9 cellular contexts compared by ENCODE assay signal in the genomic region with DNA sequence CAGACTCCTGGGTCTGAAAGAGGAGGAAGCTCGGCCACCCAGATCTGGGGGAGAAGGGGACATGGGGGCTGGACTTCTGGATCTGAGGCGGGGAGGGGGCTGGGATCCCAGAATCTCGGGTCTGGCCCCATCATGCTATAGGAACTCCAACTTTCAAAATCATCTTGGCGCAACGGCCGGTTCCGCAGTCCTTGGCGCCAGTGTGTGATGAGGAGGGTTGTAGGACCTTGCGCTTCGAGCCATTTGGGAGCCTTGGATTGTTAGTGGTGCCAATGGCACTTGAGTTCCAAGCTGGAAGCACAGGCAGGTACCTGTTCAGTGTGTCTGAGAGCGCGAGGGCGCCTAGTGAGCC. TPM values are rescaled to one million over a fixed set of nuclear protein-coding genes. Genes with fewer than 3 reads are reported as not detected.
DNase-seq lines count a peak whose midpoint lies in the region; ATAC-seq, FAIRE-seq and TF ChIP-seq lines count a peak whose summit lies in the region.
"Had no signal": no experiment of that assay in that cellular context is flagged by ENCODE, and none has a peak within 500 bp of the region (broad histone marks: within the 10 kb centered on the region; RNA-seq: fewer than 3 reads in every experiment).

No MANE protein-coding gene starts in this region.

- H3K9me3 ChIP-seq in right cardiac atrium (ENCODE audit: control insufficient read depth, low read length), result no peaks in the 10 kb centered on the region
- H3K9me3 ChIP-seq in small intestine (ENCODE audit: control insufficient read depth, low read depth), result no peaks in the 10 kb centered on the region

- peak overlapping the region; percentile 87 for H3K4me3 ChIP-seq in HFF-Myc (replicated peaks; ENCODE audit: low read depth, low read length)
- H3K4me3 ChIP-seq in WI38 (ENCODE audit: low read depth, low read length), result peak overlapping the region; percentile 97
- H3K4me3 ChIP-seq in right cardiac atrium (ENCODE audit: low read length), result peak overlapping the region; percentile 64
- H3K4me3 ChIP-seq in small intestine (ENCODE audit: low read depth in 1 of 2, low read length in 2 of 2), result peak overlapping the region; percentile 54 to 58

- ATAC-seq in right cardiac atrium (no peak), GM21529 (IDR thresholded peaks at IDR 0.05; ENCODE audit: unreplicated experiment) (no peak)

- intact Hi-C loops in right cardiac atrium (cut with DNase I), result no loop called here

- H3K27me3 ChIP-seq in right cardiac atrium (ENCODE audit: control insufficient read depth, insufficient read depth), result no peaks in the 10 kb centered on the region
- H3K27me3 ChIP-seq in small intestine (ENCODE audit: control insufficient read depth in 2 of 2, insufficient read depth in 2 of 2, low read length in 2 of 2), result no peaks in the 10 kb centered on the region

- TF ChIP-seq CTCF in HFF-Myc (IDR thresholded peaks at IDR 0.05; ENCODE audit: low read depth, low read length, missing control alignments), result no peak
- TF ChIP-seq CTCF in WI38 (IDR thresholded peaks at IDR 0.05; ENCODE audit: low read depth, low read length), result no peak

- no peak for DNase-seq in HFF-Myc (ENCODE audit: extremely low read depth, low read depth)
- DNase-seq in right cardiac atrium, result no peak
- no peak for DNase-seq in small intestine
- DNase-seq in C1 segment of cervical spinal cord (lab: John Stamatoyannopoulos, UW), result no peak
- DNase-seq in NCI-H2029 treated with DMSO at 0.1 percent for 48 hours (lab: John Stamatoyannopoulos, UW), result no peak
- DNase-seq in NCI-H510A (lab: John Stamatoyannopoulos, UW), result no peak

- no peak for FAIRE-seq in small intestine (lab: Jason Lieb, UNC)

- H3K4me1 ChIP-seq in right cardiac atrium (ENCODE audit: control insufficient read depth, insufficient read depth, low read length) (peaks cover 12% of the 10 kb centered on the region), small intestine (ENCODE audit: control insufficient read depth in 2 of 2, insufficient read depth in 1 of 2, low read depth in 1 of 2, low read length in 1 of 2) (peaks cover 2 to 7% of the 10 kb centered on the region in 2 donors)

- WGBS in right cardiac atrium, result 2% methylated on average over 13 of the region's 13 CpGs
- 0 to 1% (median 1%) methylated on average over 13 of the region's 13 CpGs for whole genome bisulfite sequencing in small intestine, 3 donors

- H3K36me3 ChIP-seq in small intestine (ENCODE audit: control insufficient read depth in 2 of 2, insufficient read depth in 2 of 2, low read length in 2 of 2), result no peaks in the 10 kb centered on the region

- H3K27ac ChIP-seq in right cardiac atrium (ENCODE audit: low read length), result peak overlapping the region; percentile 82
- peak overlapping the region; percentile 17 to 95 for H3K27ac ChIP-seq in small intestine (ENCODE audit: low read depth in 1 of 2, low read length in 1 of 2)

RNA-seq across cellular contexts. Expression of gene RUVBL2, which starts 0.3 kb away (rescaled TPM):
- total RNA-seq in right cardiac atrium, result 10 to 100 TPM; 39.4 to 47.3 (median 45.4) TPM
- polyA plus RNA-seq in right cardiac atrium, result 54.5 TPM
- 100 to 1,000 TPM in 1 of 3 donors, 10 to 100 TPM in 2; 45.4 to 108 (median 53.0) TPM for polyA plus RNA-seq in small intestine

RNA-seq across cellular contexts. Expression of gene GYS1, which starts 0.9 kb away (rescaled TPM):
- 10 to 100 TPM; 62.7 to 95.9 (median 89.0) TPM for total RNA-seq in right cardiac atrium
- polyA plus RNA-seq in right cardiac atrium (61.4 TPM), small intestine (10 to 100 TPM; 16.2 to 25.3 (median 24.8) TPM)

RNA-seq across cellular contexts. Expression of gene LHB, which starts 22.9 kb away (rescaled TPM):
- total RNA-seq in right cardiac atrium, result not detected
- not detected for polyA plus RNA-seq in right cardiac atrium
- 10 to 100 TPM in 1 of 3 donors, 1 to 10 TPM in 2; 1.6 to 40.5 (median 8.9) TPM for polyA plus RNA-seq in small intestine
- total RNA-seq: lung microvascular endothelial cell had no signal

RNA-seq across cellular contexts. Expression of gene FTL, which starts 28.9 kb away (rescaled TPM):
- total RNA-seq in right cardiac atrium, result 1,000 to 10,000 TPM; 1,459 to 1,840 (median 1,541) TPM
- polyA plus RNA-seq in right cardiac atrium (1,675 TPM), small intestine (1,000 to 10,000 TPM; 4,142 to 9,227 (median 7,309) TPM)

RNA-seq across cellular contexts. Expression of gene CGB3, which starts 30.1 kb away (rescaled TPM):
- total RNA-seq in right cardiac atrium, result not detected
- polyA plus RNA-seq in right cardiac atrium (not detected), small intestine (not detected)
- total RNA-seq: lung microvascular endothelial cell had no signal
